8 cellular contexts compared by ENCODE assay signal in genomic region chr11:66080055-66080817, GRCh38. TPM values are rescaled to one million over a fixed set of nuclear protein-coding genes. Genes with fewer than 3 reads are reported as not detected.
DNase-seq lines count a peak whose midpoint lies in the region; ATAC-seq and TF ChIP-seq lines count a peak whose summit lies in the region.

No MANE protein-coding gene starts in this region.

- no peaks in the 10 kb centered on the region for H3K9me3 Mint-ChIP-seq in MCF 10A (ENCODE audit: unreplicated experiment)
- no peaks in the 10 kb centered on the region for H3K9me3 Mint-ChIP-seq in naive thymus-derived CD8-positive, alpha-beta T cell

- POLR2A ChIA-PET in MCF 10A (lab: Yijun Ruan, JAX) = interaction anchor here (0.8 to 2.0 kb wide), 8 partner anchors 9 to 188 kb away, joined by 3 to 22 read pairs (median 5); partner anchors contain the start of genes PACS1 and SF3B2
- POLR2A ChIA-PET in naive thymus-derived CD8-positive, alpha-beta T cell (lab: Charles Lee) = interaction anchor here (1.2 to 8.4 kb wide), 12 partner anchors 10 to 236 kb away, joined by 3 to 146 read pairs (median 10); partner anchors contain the start of genes CD248, PACS1, RAB1B and SF3B2

- H3K4me3 Mint-ChIP-seq in MCF 10A (ENCODE audit: unreplicated experiment) = no peak overlapping the region
- peak overlapping the region; percentile 75 to 94 (median 90) for H3K4me3 Mint-ChIP-seq in naive thymus-derived CD8-positive, alpha-beta T cell

- peak overlapping the region; percentile 87 for H3K27ac Mint-ChIP-seq in MCF 10A (ENCODE audit: low read depth, unreplicated experiment)
- peak overlapping the region; percentile 93 to 100 (median 98) for H3K27ac Mint-ChIP-seq in naive thymus-derived CD8-positive, alpha-beta T cell

- DNase-seq in H4 (ENCODE audit: low spot score) = peak; percentile 42
- peak; percentile 65 for DNase-seq in T-helper 22 cell (ENCODE audit: low read depth)
- peak; percentile 80 for DNase-seq in MCF 10A (ENCODE audit: unreplicated experiment)
- peak in 8 of 10 donors; percentile 29 to 78 (median 46) for DNase-seq in naive thymus-derived CD8-positive, alpha-beta T cell
- DNase-seq in tibial artery = peak; percentile 82 to 84

- BruUV-seq in MCF 10A (replicated peaks; lab: Mats Ljungman, UMichigan) = no TSS peak

- peak overlapping the region; percentile 53 to 68 for H3K27ac ChIP-seq in tibial artery

- H3K4me1 Mint-ChIP-seq in MCF 10A (ENCODE audit: insufficient read depth, unreplicated experiment) = peaks cover 44% of the 10 kb centered on the region
- H3K4me1 Mint-ChIP-seq in naive thymus-derived CD8-positive, alpha-beta T cell = peaks cover 49 to 96% (median 94%) of the 10 kb centered on the region in 4 donors

- CTCF ChIA-PET in MCF 10A (lab: Yijun Ruan, JAX) = interaction anchor here (0.6 to 2.8 kb wide), 5 partner anchors 9 to 814 kb away, joined by 3 to 20 read pairs (median 3); partner anchors contain the start of gene KAT5

- intact Hi-C loops in MCF 10A (cut with micrococcal nuclease) = no loop called here
- intact Hi-C loops in tibial artery (cut with DNase I; ENCODE audit: low total_unique reads) = no loop called here

- no peaks in the 10 kb centered on the region for H3K9me3 ChIP-seq in tibial artery

- peaks cover 0 to 69% (median 56%) of the 10 kb centered on the region in 4 donors for H3K4me1 ChIP-seq in tibial artery

- TF ChIP-seq CTCF in MCF 10A (IDR thresholded peaks at IDR 0.05; ENCODE audit: unreplicated experiment) (no peak), tibial artery (IDR thresholded peaks at IDR 0.05) (no peak)

- no peaks in the 10 kb centered on the region for H3K27me3 Mint-ChIP-seq in MCF 10A (ENCODE audit: insufficient read depth, unreplicated experiment)
- H3K27me3 Mint-ChIP-seq in naive thymus-derived CD8-positive, alpha-beta T cell = no peaks in the 10 kb centered on the region

- ATAC-seq in naive thymus-derived CD8-positive, alpha-beta T cell = peak in 1 of 2 donors; percentile 51
- no peak for ATAC-seq in GM18511 (IDR thresholded peaks at IDR 0.05; ENCODE audit: unreplicated experiment)
- no peak for ATAC-seq in GM18502 (IDR thresholded peaks at IDR 0.05; ENCODE audit: poor library complexity, unreplicated experiment)
- no peak for ATAC-seq in GM19035 (IDR thresholded peaks at IDR 0.05; ENCODE audit: unreplicated experiment)

- H3K4me3 ChIP-seq in tibial artery = no peak overlapping the region

- H3K36me3 ChIP-seq in tibial artery = peaks cover 0 to 2% (median 0%) of the 10 kb centered on the region in 3 donors

- H3K36me3 Mint-ChIP-seq in MCF 10A (ENCODE audit: insufficient read depth, unreplicated experiment) = peaks cover 20% of the 10 kb centered on the region
- peaks cover 0 to 43% (median 12%) of the 10 kb centered on the region in 3 donors for H3K36me3 Mint-ChIP-seq in naive thymus-derived CD8-positive, alpha-beta T cell

- no peaks in the 10 kb centered on the region for H3K27me3 ChIP-seq in tibial artery

RNA-seq across cellular contexts. Expression of gene PACS1, which starts 10.2 kb away (rescaled TPM):
- 7.6 and 8.9 TPM in 2 replicates for total RNA-seq in H4 (2014; rRNA removed; shearing (Covaris generic))
- 32.2 and 33.5 TPM in 2 replicates for total RNA-seq in MCF 10A (2022)
- total RNA-seq in naive thymus-derived CD8-positive, alpha-beta T cell = 100 to 1,000 TPM; 312 to 317 TPM
- 10 to 100 TPM; 35.9 to 98.8 (median 49.9) TPM for polyA plus RNA-seq in naive thymus-derived CD8-positive, alpha-beta T cell

RNA-seq across cellular contexts. Expression of gene SF3B2, which starts 28.1 kb away (rescaled TPM):
- total RNA-seq in H4 (2014; rRNA removed; shearing (Covaris generic)) = 135 and 140 TPM in 2 replicates
- 241 and 317 TPM in 2 replicates for total RNA-seq in MCF 10A (2022)
- 100 to 1,000 TPM; 184 to 197 TPM for total RNA-seq in naive thymus-derived CD8-positive, alpha-beta T cell
- 100 to 1,000 TPM in 1 of 3 donors, 10 to 100 TPM in 2; 70.3 to 115 (median 91.6) TPM for polyA plus RNA-seq in naive thymus-derived CD8-positive, alpha-beta T cell

RNA-seq across cellular contexts. Expression of gene GAL3ST3, which starts 31.3 kb away (rescaled TPM):
- not detected in 2 replicates for total RNA-seq in H4 (2014; rRNA removed; shearing (Covaris generic))
- not detected in 2 replicates for total RNA-seq in MCF 10A (2022)
- total RNA-seq in naive thymus-derived CD8-positive, alpha-beta T cell = not detected
- under 1 TPM in 1 of 3 donors, not detected in 2; 0.27 TPM for polyA plus RNA-seq in naive thymus-derived CD8-positive, alpha-beta T cell

RNA-seq across cellular contexts. Expression of gene CATSPER1, which starts 54.0 kb away (rescaled TPM):
- 2.6 and 4.6 TPM in 2 replicates for total RNA-seq in H4 (2014; rRNA removed; shearing (Covaris generic))
- total RNA-seq in MCF 10A (2022) = 0.61 and 0.79 TPM in 2 replicates
- not detected for total RNA-seq in naive thymus-derived CD8-positive, alpha-beta T cell
- polyA plus RNA-seq in naive thymus-derived CD8-positive, alpha-beta T cell = under 1 TPM in 1 of 3 donors, not detected in 2; 0.11 TPM
